Comparison of ENCODE assay signal across 11 cellular contexts in genomic region chr18:12005542-12006487, GRCh38. TPM values are rescaled to one million over a fixed set of nuclear protein-coding genes. Genes with fewer than 3 reads are reported as not detected.
DNase-seq lines count a peak whose midpoint lies in the region; ATAC-seq, FAIRE-seq and TF ChIP-seq lines count a peak whose summit lies in the region.
"Had no signal": no experiment of that assay in that cellular context is flagged by ENCODE, and none has a peak within 500 bp of the region (broad histone marks: within the 10 kb centered on the region; RNA-seq: fewer than 3 reads in every experiment).

No MANE protein-coding gene starts in this region.

- H2AFZ ChIP-seq in osteoblast (ENCODE audit: low read length) = peak overlapping the region; percentile 12

- peaks cover 8% of the 10 kb centered on the region for H3K4me1 ChIP-seq in osteoblast (ENCODE audit: insufficient read depth, low read length)

- H3K4me2 ChIP-seq in osteoblast (ENCODE audit: insufficient read depth, low read length) = peak overlapping the region; percentile 46

- no peak for FAIRE-seq in bronchial epithelial cell (lab: Jason Lieb, UNC)

- H3K9me3 ChIP-seq in osteoblast (ENCODE audit: low read depth, low read length) = no peaks in the 10 kb centered on the region

- TF ChIP-seq CTCF in bronchial epithelial cell (IDR thresholded peaks at IDR 0.05; ENCODE audit: insufficient read depth, low read length, severe bottlenecking) (no peak), osteoblast (IDR thresholded peaks at IDR 0.05; ENCODE audit: extremely low read depth, low read depth, low read length) (no peak)

- no peak overlapping the region for H3K4me3 Mint-ChIP-seq in activated T-helper 1 cell treated with anti-CD3 and anti-CD28 coated beads, Interleukin-12 subunit alpha, Interleukin-12 subunit beta, Interleukin-2, Interleukin-4 antibody, amounts not matched to agents 30 ng/mL and 10 ng/mL and 1 ng/mL, durations not matched to agents 14 hours and 24 hours and 36 hours
- no peak overlapping the region for H3K4me3 Mint-ChIP-seq in activated naive CD4-positive, alpha-beta T cell treated with anti-CD3 and anti-CD28 coated beads, Interleukin-2, amount 10 ng/mL, durations not matched to agents 7 days and 5 days
- H3K4me3 Mint-ChIP-seq: CD4-positive, CD25-positive, alpha-beta regulatory T cell had no signal

- no peaks in the 10 kb centered on the region for H3K79me2 ChIP-seq in osteoblast (ENCODE audit: insufficient read depth, low read length)

- H3K9me3 Mint-ChIP-seq in activated T-helper 1 cell treated with anti-CD3 and anti-CD28 coated beads, Interleukin-12 subunit alpha, Interleukin-12 subunit beta, Interleukin-2, Interleukin-4 antibody, amounts not matched to agents 30 ng/mL and 10 ng/mL and 1 ng/mL, durations not matched to agents 14 hours and 24 hours and 36 hours = no peaks in the 10 kb centered on the region
- H3K9me3 Mint-ChIP-seq in activated naive CD4-positive, alpha-beta T cell treated with anti-CD3 and anti-CD28 coated beads, Interleukin-2, amount 10 ng/mL, durations not matched to agents 7 days and 5 days = no peaks in the 10 kb centered on the region
- H3K9me3 Mint-ChIP-seq: CD4-positive, CD25-positive, alpha-beta regulatory T cell had no signal

- H3K27ac ChIP-seq in osteoblast (ENCODE audit: low read depth, low read length) = no peak overlapping the region

- peak; percentile 63 for ATAC-seq in HG02759 (IDR thresholded peaks at IDR 0.05; ENCODE audit: unreplicated experiment)
- no peak for ATAC-seq in HG02885 (IDR thresholded peaks at IDR 0.05; ENCODE audit: poor library complexity, unreplicated experiment)

- DNase-seq in D341Med (ENCODE audit: low spot score) (peak; percentile 28), bronchial epithelial cell (ENCODE audit: low read depth) (peak; percentile 88), osteoblast (ENCODE audit: insufficient read length, low spot score, missing footprints) (peak; percentile 87), NOMO-1 (lab: John Stamatoyannopoulos, UW; ENCODE audit: unreplicated experiment in 2 of 2) (no peak)
- no peak for DNase-seq in activated T-helper 1 cell treated with anti-CD3 and anti-CD28 coated beads, Interleukin-12 subunit alpha, Interleukin-12 subunit beta, Interleukin-2, Interleukin-4 antibody, amounts not matched to agents 30 ng/mL and 10 ng/mL and 1 ng/mL, durations not matched to agents 14 hours and 24 hours and 36 hours (ENCODE audit: low spot score)
- DNase-seq in activated naive CD4-positive, alpha-beta T cell treated with anti-CD3 and anti-CD28 coated beads, Interleukin-2, amount 10 ng/mL, durations not matched to agents 7 days and 5 days = no peak
- DNase-seq: activated naive CD4-positive, alpha-beta T cell treated with anti-CD3 and anti-CD28 coated beads, Interleukin-2, amount 50 U/mL, for 16 hours; CD4-positive, CD25-positive, alpha-beta regulatory T cell; NCI-H2227 treated with DMSO at 0.1 percent for 48 hours had no signal

- H3K27me3 Mint-ChIP-seq in activated T-helper 1 cell treated with anti-CD3 and anti-CD28 coated beads, Interleukin-12 subunit alpha, Interleukin-12 subunit beta, Interleukin-2, Interleukin-4 antibody, amounts not matched to agents 30 ng/mL and 10 ng/mL and 1 ng/mL, durations not matched to agents 14 hours and 24 hours and 36 hours (ENCODE audit: insufficient read depth) = no peaks in the 10 kb centered on the region
- no peaks in the 10 kb centered on the region for H3K27me3 Mint-ChIP-seq in activated naive CD4-positive, alpha-beta T cell treated with anti-CD3 and anti-CD28 coated beads, Interleukin-2, amount 10 ng/mL, durations not matched to agents 7 days and 5 days
- H3K27me3 Mint-ChIP-seq: CD4-positive, CD25-positive, alpha-beta regulatory T cell had no signal

- H3K4me3 ChIP-seq in bronchial epithelial cell (ENCODE audit: low read depth, low read length) (no peak overlapping the region), osteoblast (ENCODE audit: insufficient read depth, low read length) (no peak overlapping the region)

- intact Hi-C loops in activated T-helper 1 cell treated with anti-CD3 and anti-CD28 coated beads, Interleukin-12 subunit alpha, Interleukin-12 subunit beta, Interleukin-2, Interleukin-4 antibody, amounts not matched to agents 30 ng/mL and 10 ng/mL and 1 ng/mL, durations not matched to agents 14 hours and 24 hours and 36 hours (cut with micrococcal nuclease) = no loop called here

- CTCF ChIA-PET in activated naive CD4-positive, alpha-beta T cell treated with anti-CD3 and anti-CD28 coated beads, Interleukin-2, amount 10 ng/mL, durations not matched to agents 7 days and 5 days (lab: Charles Lee) = interaction anchor here (1.1 to 3.2 kb wide), 2 partner anchors 11 to 68 kb away, joined by 3 to 16 read pairs; no protein-coding TSS in a partner anchor

- no peaks in the 10 kb centered on the region for H3K27me3 ChIP-seq in bronchial epithelial cell (ENCODE audit: control insufficient read depth, insufficient read depth, low read length)
- H3K27me3 ChIP-seq in osteoblast (ENCODE audit: insufficient read depth, low read length) = no peaks in the 10 kb centered on the region

- no peaks in the 10 kb centered on the region for H4K20me1 ChIP-seq in osteoblast (ENCODE audit: insufficient read depth, low read length)

- H3K27ac Mint-ChIP-seq in activated T-helper 1 cell treated with anti-CD3 and anti-CD28 coated beads, Interleukin-12 subunit alpha, Interleukin-12 subunit beta, Interleukin-2, Interleukin-4 antibody, amounts not matched to agents 30 ng/mL and 10 ng/mL and 1 ng/mL, durations not matched to agents 14 hours and 24 hours and 36 hours = no peak overlapping the region
- no peak overlapping the region for H3K27ac Mint-ChIP-seq in activated naive CD4-positive, alpha-beta T cell treated with anti-CD3 and anti-CD28 coated beads, Interleukin-2, amount 10 ng/mL, durations not matched to agents 7 days and 5 days

- H3K36me3 Mint-ChIP-seq in activated T-helper 1 cell treated with anti-CD3 and anti-CD28 coated beads, Interleukin-12 subunit alpha, Interleukin-12 subunit beta, Interleukin-2, Interleukin-4 antibody, amounts not matched to agents 30 ng/mL and 10 ng/mL and 1 ng/mL, durations not matched to agents 14 hours and 24 hours and 36 hours (ENCODE audit: low read depth) = no peaks in the 10 kb centered on the region
- peaks cover 2% of the 10 kb centered on the region for H3K36me3 Mint-ChIP-seq in activated naive CD4-positive, alpha-beta T cell treated with anti-CD3 and anti-CD28 coated beads, Interleukin-2, amount 10 ng/mL, durations not matched to agents 7 days and 5 days

- no peaks in the 10 kb centered on the region for H3K4me1 Mint-ChIP-seq in activated T-helper 1 cell treated with anti-CD3 and anti-CD28 coated beads, Interleukin-12 subunit alpha, Interleukin-12 subunit beta, Interleukin-2, Interleukin-4 antibody, amounts not matched to agents 30 ng/mL and 10 ng/mL and 1 ng/mL, durations not matched to agents 14 hours and 24 hours and 36 hours (ENCODE audit: low read depth)
- H3K4me1 Mint-ChIP-seq in activated naive CD4-positive, alpha-beta T cell treated with anti-CD3 and anti-CD28 coated beads, Interleukin-2, amount 10 ng/mL, durations not matched to agents 7 days and 5 days = no peaks in the 10 kb centered on the region
- H3K4me1 Mint-ChIP-seq: CD4-positive, CD25-positive, alpha-beta regulatory T cell had no signal

- H3K36me3 ChIP-seq in bronchial epithelial cell (ENCODE audit: control insufficient read depth, insufficient read depth, low read length) (peaks cover 11% of the 10 kb centered on the region), osteoblast (ENCODE audit: insufficient read depth, low read length) (no peaks in the 10 kb centered on the region)

RNA-seq across cellular contexts. Expression of gene IMPA2, which starts 24.5 kb away (rescaled TPM):
- total RNA-seq in bronchial epithelial cell (66.1 and 91.1 TPM in 2 replicates), osteoblast (11.2 and 14.4 TPM in 2 replicates)
- total RNA-seq in activated T-helper 1 cell treated with anti-CD3 and anti-CD28 coated beads, Interleukin-12 subunit alpha, Interleukin-12 subunit beta, Interleukin-2, Interleukin-4 antibody, amounts not matched to agents 30 ng/mL and 10 ng/mL and 1 ng/mL, durations not matched to agents 14 hours and 24 hours and 36 hours = 14.4 and 19.3 TPM in 2 replicates

Comparison
In these comparisons a context has a peak if more than half of its experiments do, and no peak if none do; other contexts are left out.
1. DNase-seq: peak in D341Med (single experiment), bronchial epithelial cell (single experiment) and osteoblast (single experiment); none in activated T-helper 1 cell treated with anti-CD3 and anti-CD28 coated beads, Interleukin-12 subunit alpha, Interleukin-12 subunit beta, Interleukin-2, Interleukin-4 antibody, amounts not matched to agents 30 ng/mL and 10 ng/mL and 1 ng/mL, durations not matched to agents 14 hours and 24 hours and 36 hours (single experiment), activated naive CD4-positive, alpha-beta T cell treated with anti-CD3 and anti-CD28 coated beads, Interleukin-2, amount 10 ng/mL, durations not matched to agents 7 days and 5 days (single experiment) and NOMO-1 (0 of 2).